ENCODE assay signal across 18 cellular contexts in genomic region chr6:143755301-143755744, GRCh38.
DNase-seq lines count a peak whose midpoint lies in the region; ATAC-seq and TF ChIP-seq lines count a peak whose summit lies in the region.
"Had no signal": no experiment of that assay in that cellular context is flagged by ENCODE, and none has a peak within 500 bp of the region (broad histone marks: within the 10 kb centered on the region; RNA-seq: fewer than 3 reads in every experiment).

No MANE protein-coding gene starts in this region.

- peaks cover 19 to 36% of the 10 kb centered on the region in 2 donors for H3K4me1 ChIP-seq in left lung
- H3K4me1 ChIP-seq: body of pancreas had no signal

- no peaks in the 10 kb centered on the region for H3K9me3 ChIP-seq in left lung
- H3K9me3 ChIP-seq: body of pancreas, tibial nerve had no signal

- H3K4me3 Mint-ChIP-seq in activated CD4-positive, alpha-beta T cell treated with anti-CD3 and anti-CD28 coated beads, Interleukin-2, amount 10 ng/mL, durations not matched to agents 7 days and 5 days: no peak overlapping the region
- H3K4me3 Mint-ChIP-seq: activated CD8-positive, alpha-beta T cell treated with anti-CD3 and anti-CD28 coated beads, Interleukin-2, amount 10 ng/mL, durations not matched to agents 7 days and 5 days; effector memory CD8-positive, alpha-beta T cell; naive thymus-derived CD8-positive, alpha-beta T cell had no signal

- POLR2A ChIA-PET in activated CD4-positive, alpha-beta T cell treated with anti-CD3 and anti-CD28 coated beads, Interleukin-2, amount 10 ng/mL, durations not matched to agents 7 days and 5 days (lab: Charles Lee): no interaction called here

- no peaks in the 10 kb centered on the region for H3K27me3 Mint-ChIP-seq in activated CD4-positive, alpha-beta T cell treated with anti-CD3 and anti-CD28 coated beads, Interleukin-2, amount 10 ng/mL, durations not matched to agents 7 days and 5 days
- H3K27me3 Mint-ChIP-seq: effector memory CD8-positive, alpha-beta T cell; naive thymus-derived CD8-positive, alpha-beta T cell had no signal

- TF ChIP-seq CTCF in choroid plexus epithelial cell (conservative IDR thresholded peaks at IDR 0.05; ENCODE audit: low read depth, low read length): no peak
- no peak for TF ChIP-seq CTCF in left lung (IDR thresholded peaks at IDR 0.05)

- H3K27ac ChIP-seq in left lung: peak overlapping the region in 1 of 2 donors; percentile 49
- H3K27ac ChIP-seq: body of pancreas, tibial nerve had no signal

- CTCF ChIA-PET in activated CD4-positive, alpha-beta T cell treated with anti-CD3 and anti-CD28 coated beads, Interleukin-2, amount 10 ng/mL, durations not matched to agents 7 days and 5 days (lab: Charles Lee): no interaction called here

- intact Hi-C loops in left ventricle myocardium superior (cut with micrococcal nuclease) (loop anchor here (10.0 kb wide), 1 partner anchor 61 kb away; no protein-coding TSS in a partner anchor), cardiac septum (cut with DNase I) (no loop called here), left lung (cut with DNase I) (no loop called here)

- no peak overlapping the region for H3K27ac Mint-ChIP-seq in activated CD4-positive, alpha-beta T cell treated with anti-CD3 and anti-CD28 coated beads, Interleukin-2, amount 10 ng/mL, durations not matched to agents 7 days and 5 days
- H3K27ac Mint-ChIP-seq: activated CD8-positive, alpha-beta T cell treated with anti-CD3 and anti-CD28 coated beads, Interleukin-2, amount 10 ng/mL, durations not matched to agents 7 days and 5 days; naive thymus-derived CD8-positive, alpha-beta T cell had no signal

- no peaks in the 10 kb centered on the region for H3K9me3 Mint-ChIP-seq in activated CD4-positive, alpha-beta T cell treated with anti-CD3 and anti-CD28 coated beads, Interleukin-2, amount 10 ng/mL, durations not matched to agents 7 days and 5 days
- H3K9me3 Mint-ChIP-seq: effector memory CD8-positive, alpha-beta T cell; naive thymus-derived CD8-positive, alpha-beta T cell had no signal

- H3K27me3 ChIP-seq in left lung: no peaks in the 10 kb centered on the region
- H3K27me3 ChIP-seq: body of pancreas, tibial nerve had no signal

- H3K36me3 ChIP-seq in left lung: peaks cover 0 to 7% of the 10 kb centered on the region in 2 donors

- ATAC-seq in left ventricle myocardium superior: peak; percentile 26
- ATAC-seq in left lung: peak; percentile 70
- ATAC-seq: activated CD8-positive, alpha-beta T cell treated with anti-CD3 and anti-CD28 coated beads, Interleukin-2, amount 10 ng/mL, durations not matched to agents 7 days and 5 days; body of pancreas; effector memory CD8-positive, alpha-beta T cell; naive thymus-derived CD8-positive, alpha-beta T cell had no signal

- no peak for DNase-seq in left ventricle myocardium superior
- DNase-seq in cardiac septum (ENCODE audit: low spot score): no peak
- peak; percentile 48 for DNase-seq in choroid plexus epithelial cell (ENCODE audit: low read depth)
- DNase-seq in left lung: no peak
- no peak for DNase-seq in HCEC 1CT
- no peak for DNase-seq in activated CD4-positive, alpha-beta T cell treated with anti-CD3 and anti-CD28 coated beads, Interleukin-2, amount 10 ng/mL, durations not matched to agents 7 days and 5 days
- DNase-seq in stimulated activated CD4-positive, alpha-beta T cell treated with anti-CD3 and anti-CD28 coated beads, Interleukin-4, amount 100 ng/mL, for 4 hours: no peak
- no peak for DNase-seq in NCI-H2196 treated with DMSO at 0.1 percent for 48 hours (lab: John Stamatoyannopoulos, UW; ENCODE audit: unreplicated experiment)
- DNase-seq: activated CD8-positive, alpha-beta T cell treated with anti-CD3 and anti-CD28 coated beads, Interleukin-2, amount 10 ng/mL, durations not matched to agents 7 days and 5 days; body of pancreas; effector memory CD8-positive, alpha-beta T cell; head of caudate nucleus; naive thymus-derived CD8-positive, alpha-beta T cell; NCI-H2171 treated with DMSO at 0.1 percent for 48 hours; NK-92 treated with Interleukin-12 subunit alpha and Interleukin-12 subunit beta, amount 100 ng/mL, for 24 hours; SIG-M5; stimulated activated CD4-positive, alpha-beta T cell treated with anti-CD3 and anti-CD28 coated beads, Interleukin-4, amount 100 ng/mL, for 1 hour had no signal

- H3K36me3 Mint-ChIP-seq in activated CD4-positive, alpha-beta T cell treated with anti-CD3 and anti-CD28 coated beads, Interleukin-2, amount 10 ng/mL, durations not matched to agents 7 days and 5 days (ENCODE audit: low read depth): peaks cover 2% of the 10 kb centered on the region

- H3K4me3 ChIP-seq in choroid plexus epithelial cell (ENCODE audit: low read depth, low read length): no peak overlapping the region
- H3K4me3 ChIP-seq in left lung: no peak overlapping the region
- H3K4me3 ChIP-seq: body of pancreas, tibial nerve had no signal

- H3K4me1 Mint-ChIP-seq in activated CD4-positive, alpha-beta T cell treated with anti-CD3 and anti-CD28 coated beads, Interleukin-2, amount 10 ng/mL, durations not matched to agents 7 days and 5 days: peaks cover 14% of the 10 kb centered on the region
